4 cellular contexts compared by ENCODE assay signal in the genomic region with DNA sequence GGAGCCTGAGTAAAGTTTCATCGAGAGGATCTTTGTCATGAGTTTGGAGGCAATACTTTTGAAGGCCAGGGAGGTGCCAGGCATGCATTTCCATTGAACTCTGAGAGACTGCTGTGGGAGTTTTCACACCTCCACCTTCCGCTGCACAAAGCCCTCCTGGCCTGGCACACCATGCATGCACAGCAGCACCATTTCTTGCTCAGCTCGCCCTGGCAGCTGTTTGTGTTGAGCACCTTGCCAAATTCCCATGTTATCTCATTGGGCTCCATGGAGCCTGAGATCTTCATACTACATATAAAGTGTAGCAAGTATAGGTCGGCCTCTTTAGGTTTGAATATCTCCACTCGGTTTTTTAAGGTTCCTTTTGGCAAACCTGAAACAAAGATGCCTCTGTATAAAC.
"Had no signal": no experiment of that assay in that cellular context is flagged by ENCODE, and none has a peak within 500 bp of the region (broad histone marks: within the 10 kb centered on the region; RNA-seq: fewer than 3 reads in every experiment).

No MANE protein-coding gene starts in this region.

- DNase-seq: H9, HCEC 1CT, IMR-90 had no signal

- ATAC-seq: GM23338 had no signal

- H3K4me1 Mint-ChIP-seq: GM23338, H9 had no signal

- H3K4me3 ChIP-seq: GM23338 had no signal

- H3K4me3 Mint-ChIP-seq: GM23338, H9 had no signal

- H3K27ac Mint-ChIP-seq: GM23338 had no signal
